21 cellular contexts compared by ENCODE assay signal in the genomic region with DNA sequence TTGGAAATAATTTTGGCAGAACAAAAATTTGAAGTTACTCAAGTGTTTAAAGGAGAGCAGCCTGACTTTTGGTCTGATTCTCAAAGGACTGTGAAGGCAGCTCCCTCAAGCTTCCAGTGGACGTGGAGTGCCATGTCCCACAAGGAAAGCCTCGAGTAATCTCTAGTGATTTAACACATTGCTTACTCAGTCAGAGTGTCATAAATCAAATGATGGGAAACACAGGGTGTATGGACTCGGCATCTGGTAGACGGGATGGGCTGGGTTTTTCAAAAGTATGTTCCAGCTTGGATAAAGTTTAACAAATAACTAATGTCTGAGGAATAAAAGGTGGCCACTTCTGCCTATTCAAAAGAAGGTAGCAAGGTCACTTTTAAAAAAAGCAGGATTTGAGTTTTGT.
"Had no signal": no experiment of that assay in that cellular context is flagged by ENCODE, and none has a peak within 500 bp of the region (broad histone marks: within the 10 kb centered on the region; RNA-seq: fewer than 3 reads in every experiment).

No MANE protein-coding gene starts in this region.

- DNase-seq: activated CD4-positive, alpha-beta memory T cell treated with anti-CD3 and anti-CD28 coated beads for 36 hours; activated CD4-positive, alpha-beta T cell treated with anti-CD3 and anti-CD28 coated beads for 48 hours; activated effector memory CD4-positive, alpha-beta T cell treated with anti-CD3 and anti-CD28 coated beads, Interleukin-2, amount 50 U/mL, for 16 hours; activated naive CD4-positive, alpha-beta T cell treated with anti-CD3 and anti-CD28 coated beads, Interleukin-2, amount 50 U/mL, for 16 hours; activated naive CD8-positive, alpha-beta T cell treated with anti-CD3 and anti-CD28 coated beads, Interleukin-2, amount 50 U/mL, for 24 hours; activated T-cell treated with anti-CD3 and anti-CD28 coated beads, Interleukin-2, amount 50 U/mL, for 48 hours; anterior cingulate cortex; dermis blood vessel endothelial cell; effector memory CD4-positive, alpha-beta T cell; glutamatergic neuron; hippocampal formation; naive B cell; stimulated activated CD4-positive, alpha-beta T cell treated with anti-CD3 and anti-CD28 coated beads, Interleukin-2, amount 100 ng/mL, for 48 hours; stimulated activated naive CD4-positive, alpha-beta T cell treated with Interleukin-2 at 50 U/mL for 16 hours; upper lobe of left lung had no signal

- H3K9me3 Mint-ChIP-seq: activated CD4-positive, alpha-beta memory T cell treated with anti-CD3 and anti-CD28 coated beads for 36 hours; activated naive CD8-positive, alpha-beta T cell treated with anti-CD3 and anti-CD28 coated beads, Interleukin-2, amount 50 U/mL, for 24 hours; brain; memory B cell; naive B cell; neural crest cell; T-helper 1 cell treated with Interleukin-12 subunit alpha and Interleukin-12 subunit beta and Interleukin-4 antibody, amounts not matched to agents 30 μg/mL and 1 μg/mL, for 36 hours had no signal

- H3K4me1 ChIP-seq: right atrium auricular region, upper lobe of left lung had no signal

- H3K27me3 ChIP-seq: right atrium auricular region, upper lobe of left lung had no signal

- H3K4me3 ChIP-seq: right atrium auricular region, skin epidermis, upper lobe of left lung had no signal

- H3K36me3 Mint-ChIP-seq: brain had no signal

- H3K27ac ChIP-seq: right atrium auricular region, skin epidermis, upper lobe of left lung had no signal

- H3K4me3 Mint-ChIP-seq: activated CD4-positive, alpha-beta memory T cell treated with anti-CD3 and anti-CD28 coated beads for 36 hours; activated naive CD8-positive, alpha-beta T cell treated with anti-CD3 and anti-CD28 coated beads, Interleukin-2, amount 50 U/mL, for 24 hours; brain; memory B cell; naive B cell; neural crest cell; T-helper 1 cell treated with Interleukin-12 subunit alpha and Interleukin-12 subunit beta and Interleukin-4 antibody, amounts not matched to agents 30 μg/mL and 1 μg/mL, for 36 hours had no signal

- H3K27ac Mint-ChIP-seq: activated CD4-positive, alpha-beta memory T cell treated with anti-CD3 and anti-CD28 coated beads for 36 hours; brain; memory B cell; T-helper 1 cell treated with Interleukin-12 subunit alpha and Interleukin-12 subunit beta and Interleukin-4 antibody, amounts not matched to agents 30 μg/mL and 1 μg/mL, for 36 hours had no signal

- H3K36me3 ChIP-seq: right atrium auricular region had no signal

- H3K27me3 Mint-ChIP-seq: activated CD4-positive, alpha-beta memory T cell treated with anti-CD3 and anti-CD28 coated beads for 36 hours; activated naive CD8-positive, alpha-beta T cell treated with anti-CD3 and anti-CD28 coated beads, Interleukin-2, amount 50 U/mL, for 24 hours; brain; memory B cell; naive B cell had no signal

- H3K9me3 ChIP-seq: right atrium auricular region, upper lobe of left lung had no signal

- H3K4me1 Mint-ChIP-seq: memory B cell had no signal
